ENCODE assay signal across 19 cellular contexts in genomic region chr1:101060992-101061391, GRCh38. TPM values are rescaled to one million over a fixed set of nuclear protein-coding genes. Genes with fewer than 3 reads are reported as not detected.
DNase-seq lines count a peak whose midpoint lies in the region; ATAC-seq, FAIRE-seq and TF ChIP-seq lines count a peak whose summit lies in the region.
"Had no signal": no experiment of that assay in that cellular context is flagged by ENCODE, and none has a peak within 500 bp of the region (broad histone marks: within the 10 kb centered on the region; RNA-seq: fewer than 3 reads in every experiment).

No MANE protein-coding gene starts in this region.

- no peaks in the 10 kb centered on the region for H3K4me1 ChIP-seq in transverse colon

- DNase-seq in Caki2 (ENCODE audit: low read depth), result peak; percentile 29
- no peak for DNase-seq in T-helper 1 cell
- DNase-seq in transverse colon, result no peak
- DNase-seq in HTR-8/SVneo (ENCODE audit: insufficient read length, low spot score), result no peak
- DNase-seq in NCI-H446 treated with DMSO at 0.1 percent for 48 hours (lab: John Stamatoyannopoulos, UW), result no peak
- DNase-seq: activated CD8-positive, alpha-beta memory T cell treated with anti-CD3 and anti-CD28 coated beads, Interleukin-2, amount 10 ng/mL, durations not matched to agents 7 days and 5 days; activated naive CD4-positive, alpha-beta T cell treated with Interleukin-2 at 50 U/mL for 16 hours; CD4-positive, alpha-beta T cell; effector CD4-positive, alpha-beta T cell; EL; NCI-H1436; NCI-H524; WERI-Rb-1 had no signal

- H3K27me3 ChIP-seq in transverse colon, result no peaks in the 10 kb centered on the region

- ATAC-seq in GM18909 (IDR thresholded peaks at IDR 0.05; ENCODE audit: poor library complexity, unreplicated experiment) (peak; percentile 71), HG02852 (IDR thresholded peaks at IDR 0.05; ENCODE audit: unreplicated experiment) (peak; percentile 83), HG03469 (IDR thresholded peaks at IDR 0.05; ENCODE audit: unreplicated experiment) (peak; percentile 83)
- ATAC-seq: activated CD8-positive, alpha-beta memory T cell treated with anti-CD3 and anti-CD28 coated beads, Interleukin-2, amount 10 ng/mL, durations not matched to agents 7 days and 5 days had no signal

- TF ChIP-seq POLR2A in transverse colon (IDR thresholded peaks at IDR 0.05), result no peak

- no peak for TF ChIP-seq CTCF in transverse colon (IDR thresholded peaks at IDR 0.05)

- in situ Hi-C loops in Caki2 (cut with HindIII; ENCODE audit: low pct_unique_long_range_greater_than_20kb, low sequenced_read_pairs) (no loop called here), transverse colon (cut with MboI; ENCODE audit: low pct_ligation_motif_present in 1 of 4, low pct_unique_long_range_greater_than_20kb in 1 of 4, low sequenced_read_pairs in 3 of 4) (no loop called here)

- H3K9me3 ChIP-seq in transverse colon, result no peaks in the 10 kb centered on the region

- H3K27ac ChIP-seq in transverse colon, result no peak overlapping the region
- H3K27ac ChIP-seq: KMS-11, WERI-Rb-1 had no signal

- no peak overlapping the region for H3K4me3 ChIP-seq in transverse colon
- H3K4me3 ChIP-seq: smooth muscle cell had no signal

- TF ChIP-seq EP300 in transverse colon (IDR thresholded peaks at IDR 0.05; ENCODE audit: low read depth), result no peak

- intact Hi-C loops in transverse colon (cut with DNase I; ENCODE audit: low total_unique reads), result no loop called here

- no peaks in the 10 kb centered on the region for H3K36me3 ChIP-seq in transverse colon
- H3K36me3 ChIP-seq: WERI-Rb-1 had no signal

- no peak for FAIRE-seq in HTR-8/SVneo (lab: Jason Lieb, UNC)
- FAIRE-seq: H1 had no signal

- 67 to 91% methylated on average over 1 of the region's 1 CpG for WGBS in transverse colon (ENCODE audit: low coverage in 1 of 2), 2 donors

RNA-seq across cellular contexts. Expression of gene DPH5, which starts 35.4 kb away (rescaled TPM):
- total RNA-seq in Caki2 (2014; rRNA removed; shearing (Covaris generic); ENCODE audit: low replicate concordance), result 47.2 and 72.9 TPM in 2 replicates
- 10 to 100 TPM in 3 of 4 donors, not detected in 1; 18.3 to 20.5 (median 18.9) TPM for total RNA-seq in transverse colon
